In genomic region chr2:191539068-191539467, GRCh38 we compare ENCODE assay signal across 9 cellular contexts.
DNase-seq lines count a peak whose midpoint lies in the region; ATAC-seq, FAIRE-seq and TF ChIP-seq lines count a peak whose summit lies in the region.
"Had no signal": no experiment of that assay in that cellular context is flagged by ENCODE, and none has a peak within 500 bp of the region (broad histone marks: within the 10 kb centered on the region; RNA-seq: fewer than 3 reads in every experiment).

No MANE protein-coding gene starts in this region.

- H3K9me3 ChIP-seq in Panc1 (ENCODE audit: control insufficient read depth, insufficient read depth, low read depth, low read length) (no peaks in the 10 kb centered on the region), small intestine (ENCODE audit: control insufficient read depth, low read depth) (no peaks in the 10 kb centered on the region)
- H3K9me3 ChIP-seq: thoracic aorta had no signal

- peak; percentile 44 for FAIRE-seq in small intestine (lab: Jason Lieb, UNC)

- no peaks in the 10 kb centered on the region; the same call in 1 of the 2 replicates for H3K4me1 ChIP-seq in Panc1 (ENCODE audit: control insufficient read depth, insufficient read depth, low read length)
- no peaks in the 10 kb centered on the region for H3K4me1 ChIP-seq in small intestine (ENCODE audit: control insufficient read depth in 2 of 2, insufficient read depth in 1 of 2, low read depth in 1 of 2, low read length in 1 of 2)

- TF ChIP-seq CTCF in AG10803 (conservative IDR thresholded peaks at IDR 0.05; ENCODE audit: low read length) (peak; percentile 69), GM12865 (IDR thresholded peaks at IDR 0.05; ENCODE audit: insufficient read depth, low read depth, low read length, missing control alignments) (peak; percentile 37), Panc1 (IDR thresholded peaks at IDR 0.05) (peak; percentile 70; the same call in 1 of the 2 replicates)

- H3K4me3 ChIP-seq in AG10803 (ENCODE audit: low read length) (no peak overlapping the region), GM12865 (ENCODE audit: low read depth, low read length) (no peak overlapping the region), Panc1 (ENCODE audit: low read depth in 2 of 2, low read length in 2 of 2) (no peak overlapping the region), small intestine (ENCODE audit: low read depth in 1 of 2, low read length in 2 of 2) (no peak overlapping the region)
- H3K4me3 ChIP-seq: thoracic aorta had no signal

- DNase-seq in AG10803 (ENCODE audit: low read depth): peak; percentile 35
- DNase-seq in GM12865 (ENCODE audit: low read depth): peak; percentile 12
- DNase-seq in Panc1 (ENCODE audit: low read depth, low spot score): no peak
- DNase-seq in dermis blood vessel endothelial cell: peak; percentile 55
- peak; percentile 10 for DNase-seq in small intestine
- no peak for DNase-seq in GDM1 (lab: John Stamatoyannopoulos, UW)
- DNase-seq in left colon: no peak

- CTCF ChIA-PET in Panc1 (lab: Charles Lee): interaction anchor here (0.6 to 1.2 kb wide), 6 partner anchors 16 to 378 kb away, joined by 3 to 5 read pairs (median 4); no protein-coding TSS in a partner anchor

- BruUV-seq in Panc1 (replicated peaks; lab: Mats Ljungman, UMichigan): no TSS peak

- in situ Hi-C loops in Panc1 (cut with HindIII; ENCODE audit: low pct_unique_long_range_greater_than_20kb, low sequenced_read_pairs): no loop called here

- intact Hi-C loops in Panc1 (cut with micrococcal nuclease; ENCODE audit: unreplicated experiment) (no loop called here), left colon (cut with DNase I, micrococcal nuclease) (no loop called here)

- H3K27me3 ChIP-seq in Panc1 (ENCODE audit: control insufficient read depth, insufficient read depth, low read length): no peaks in the 10 kb centered on the region
- H3K27me3 ChIP-seq in small intestine (ENCODE audit: control insufficient read depth in 2 of 2, insufficient read depth in 2 of 2, low read length in 2 of 2): peaks cover 0 to 2% of the 10 kb centered on the region in 2 donors

- POLR2A ChIA-PET in Panc1 (lab: Charles Lee): no interaction called here

- ATAC-seq in Panc1: no peak
- ATAC-seq in left colon: no peak
- ATAC-seq in GM18519 (IDR thresholded peaks at IDR 0.05; ENCODE audit: low FRiP score, unreplicated experiment): no peak

- H3K27ac ChIP-seq in Panc1 (ENCODE audit: low read length) (no peak overlapping the region), small intestine (ENCODE audit: low read depth in 1 of 2, low read length in 1 of 2) (no peak overlapping the region)
- H3K27ac ChIP-seq: thoracic aorta had no signal

- H3K36me3 ChIP-seq in Panc1 (ENCODE audit: control insufficient read depth, insufficient read depth, low read length) (no peaks in the 10 kb centered on the region), small intestine (ENCODE audit: control insufficient read depth in 2 of 2, insufficient read depth in 2 of 2, low read length in 2 of 2) (no peaks in the 10 kb centered on the region)
- H3K36me3 ChIP-seq: thoracic aorta had no signal

- WGBS in small intestine, 3 donors: 6 to 20% (median 12%) methylated on average over 2 of the region's 2 CpGs

Comparison
In these comparisons a context has a peak if more than half of its experiments do, and no peak if none do; other contexts are left out.
1. DNase-seq: peak in AG10803 (single experiment), GM12865 (single experiment), dermis blood vessel endothelial cell (single experiment) and small intestine (single experiment); none in Panc1 (single experiment), GDM1 (single experiment) and left colon (0 of 2).
2. Peak in every context shown above with its lines, with median percentiles within 50 percentile points of each other: CTCF ChIP-seq.